In the genomic region with DNA sequence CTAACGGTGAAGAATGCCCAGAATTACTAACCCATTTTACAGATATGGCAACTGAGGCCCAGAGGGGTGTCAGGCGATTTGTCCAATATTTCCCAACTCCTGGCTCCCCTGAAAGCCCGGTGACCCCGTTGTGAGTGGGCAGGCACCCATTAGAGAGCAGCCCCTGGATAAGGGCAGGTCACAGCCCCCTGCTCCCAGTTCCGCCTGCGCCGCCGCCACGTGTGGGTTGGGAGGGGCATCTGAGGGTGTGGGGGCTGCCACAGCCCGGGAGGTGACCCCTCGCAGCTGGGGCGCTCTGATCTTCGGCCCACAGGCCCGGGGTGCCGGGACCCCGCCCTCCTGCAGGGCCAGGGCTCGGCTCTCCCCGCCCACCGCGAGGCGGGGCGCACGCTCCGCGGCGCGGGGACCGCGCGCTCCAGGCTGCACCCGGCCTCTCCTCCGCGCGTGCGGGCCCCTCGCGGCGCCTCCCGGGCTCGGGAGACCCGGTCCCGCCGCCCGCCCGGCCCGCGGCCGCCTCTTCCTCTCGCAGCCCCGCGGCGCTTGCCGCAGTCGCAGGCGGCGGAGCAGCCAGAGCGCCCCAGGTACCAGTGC, we compare ENCODE assay signal across 8 cellular contexts. TPM values are rescaled to one million over a fixed set of nuclear protein-coding genes. Genes with fewer than 3 reads are reported as not detected.
A peak's percentile ranks its signal among the peaks of the same experiment; 100 is the strongest.
DNase-seq lines count a peak whose midpoint lies in the region; ATAC-seq lines count a peak whose summit lies in the region.

A gene (plus strand): TSS at position 423 of the 591 bp plus-strand sequence. CDS start 879 bp downstream, outside the sequence.

- ATAC-seq in T-cell (replicated peaks in 1 of 4) (peak; percentile 58 to 78 (median 72)), HG02938 (IDR thresholded peaks at IDR 0.05; ENCODE audit: unreplicated experiment) (no peak), GM19463 (IDR thresholded peaks at IDR 0.05; ENCODE audit: unreplicated experiment) (no peak)

- CTCF ChIA-PET in T-cell (lab: Charles Lee): interaction anchor here (0.5 to 5.0 kb wide), 2 partner anchors 40 to 41 kb away, joined by 3 to 49 read pairs; no protein-coding TSS in a partner anchor

- no peaks in the 10 kb centered on the region for H3K9me3 Mint-ChIP-seq in T-cell

- H3K4me3 Mint-ChIP-seq in T-cell: peak within 1 kb of the TSS; percentile 50 to 79 (median 77)

- DNase-seq in NCI-H146 (lab: John Stamatoyannopoulos, UW): peak; percentile 23
- no peak for DNase-seq in NCI-H146 treated with DMSO at 0.1 percent for 48 hours (lab: John Stamatoyannopoulos, UW; ENCODE audit: unreplicated experiment)
- DNase-seq in T-cell: peak in 8 of 34 experiments; percentile 19 to 44 (median 34)
- peak; percentile 16 for DNase-seq in epidermal melanocyte (ENCODE audit: insufficient read length, low spot score)
- peak; percentile 53 to 67 for DNase-seq in stimulated activated CD4-positive, alpha-beta T cell treated with anti-CD3 and anti-CD28 coated beads, Interleukin-2, amount 100 ng/mL, for 24 hours
- no peak for DNase-seq in SIG-M5 (lab: John Stamatoyannopoulos, UW)

- peaks cover 11 to 18% of the 10 kb centered on the region in 2 donors for H3K27me3 Mint-ChIP-seq in T-cell

- H3K4me1 Mint-ChIP-seq in T-cell: peaks cover 21 to 36% (median 29%) of the 10 kb centered on the region in 3 donors

- no peaks in the 10 kb centered on the region for H3K36me3 Mint-ChIP-seq in T-cell

- POLR2A ChIA-PET in T-cell (lab: Charles Lee): interaction anchor here in 1 of 2 donors (0.6 kb wide), 1 partner anchor 1122 kb away, joined by 4 read pairs; no protein-coding TSS in a partner anchor

- peak within 1 kb of the TSS in 1 of 2 donors; percentile 20 for H3K27ac Mint-ChIP-seq in T-cell

RNA-seq across cellular contexts. Expression of the gene that starts here (rescaled TPM):
- under 1 TPM; 0.16 to 0.90 (median 0.19) TPM for total RNA-seq in T-cell

Comparison
In these comparisons a context has a peak if more than half of its experiments do, and no peak if none do; other contexts are left out.
1. DNase-seq: peak in NCI-H146 (single experiment), epidermal melanocyte (single experiment) and stimulated activated CD4-positive, alpha-beta T cell treated with anti-CD3 and anti-CD28 coated beads, Interleukin-2, amount 100 ng/mL, for 24 hours (2 of 2); none in NCI-H146 treated with DMSO at 0.1 percent for 48 hours (single experiment) and SIG-M5 (single experiment).
2. Peak in ATAC-seq in T-cell; RNA of the gene not detected or under 1 TPM.